ENCODE assay signal across 8 cellular contexts in genomic region chr2:46914578-46915230, GRCh38. TPM values are rescaled to one million over a fixed set of nuclear protein-coding genes. Genes with fewer than 3 reads are reported as not detected.
A peak's percentile ranks its signal among the peaks of the same experiment; 100 is the strongest.
DNase-seq lines count a peak whose midpoint lies in the region; ATAC-seq, FAIRE-seq and TF ChIP-seq lines count a peak whose summit lies in the region.

No MANE protein-coding gene starts in this region.

- intact Hi-C loops in esophagus muscularis mucosa (cut with DNase I) = loop anchor here (5.0 to 10.0 kb wide), 2 partner anchors 160 to 408 kb away; no protein-coding TSS in a partner anchor

- no peak for TF ChIP-seq POLR2A in esophagus muscularis mucosa (IDR thresholded peaks at IDR 0.05; ENCODE audit: low read depth)

- H3K4me1 ChIP-seq in esophagus muscularis mucosa = peaks cover 32 to 57% (median 47%) of the 10 kb centered on the region in 4 donors

- H3K9me3 ChIP-seq in SK-N-MC (ENCODE audit: low read depth, low read length) = no peaks in the 10 kb centered on the region
- H3K9me3 ChIP-seq in esophagus muscularis mucosa = no peaks in the 10 kb centered on the region

- H3K9ac ChIP-seq in SK-N-MC (ENCODE audit: insufficient read length) = peak overlapping the region; percentile 96

- FAIRE-seq in D721Med (lab: Jason Lieb, UNC) = no peak

- H3K27ac Mint-ChIP-seq in progenitor cell of endocrine pancreas = peak overlapping the region; percentile 88

- ATAC-seq in HG03135 (IDR thresholded peaks at IDR 0.05; ENCODE audit: unreplicated experiment) = no peak

- no peaks in the 10 kb centered on the region for H3K27me3 ChIP-seq in esophagus muscularis mucosa

- H3K4me3 ChIP-seq in GM12864 (ENCODE audit: low read depth, low read length) = peak overlapping the region; percentile 56
- H3K4me3 ChIP-seq in SK-N-MC = peak overlapping the region; percentile 99
- H3K4me3 ChIP-seq in esophagus muscularis mucosa = peak overlapping the region; percentile 90 to 100 (median 99)

- WGBS in esophagus muscularis mucosa = 38% methylated on average over 11 of the region's 11 CpGs

- no peak for TF ChIP-seq EP300 in esophagus muscularis mucosa (IDR thresholded peaks at IDR 0.05)

- no peaks in the 10 kb centered on the region for H3K27me3 Mint-ChIP-seq in progenitor cell of endocrine pancreas

- H3K4me1 Mint-ChIP-seq in progenitor cell of endocrine pancreas (ENCODE audit: low read depth) = peaks cover 27% of the 10 kb centered on the region

- H3K36me3 Mint-ChIP-seq in progenitor cell of endocrine pancreas (ENCODE audit: insufficient read depth) = peaks cover 9% of the 10 kb centered on the region

- TF ChIP-seq CTCF in GM12864 (IDR thresholded peaks at IDR 0.05; ENCODE audit: low read depth, low read length, missing control alignments) (no peak), esophagus muscularis mucosa (IDR thresholded peaks at IDR 0.05) (no peak), progenitor cell of endocrine pancreas (IDR thresholded peaks at IDR 0.05; ENCODE audit: unreplicated experiment) (no peak), D721Med (IDR thresholded peaks at IDR 0.05; ENCODE audit: insufficient read depth, missing control alignments) (no peak)

- peaks cover 21% of the 10 kb centered on the region for H3K36me3 ChIP-seq in SK-N-MC (ENCODE audit: insufficient read depth, low read length)
- H3K36me3 ChIP-seq in esophagus muscularis mucosa = peaks cover 7 to 19% (median 16%) of the 10 kb centered on the region in 4 donors

- DNase-seq in GM12864 (ENCODE audit: low read depth) = no peak
- DNase-seq in SK-N-MC (ENCODE audit: low read depth, low spot score) = no peak
- no peak for DNase-seq in esophagus muscularis mucosa (ENCODE audit: extremely low spot score)
- DNase-seq in progenitor cell of endocrine pancreas (ENCODE audit: low spot score, unreplicated experiment) = no peak
- no peak for DNase-seq in stimulated activated naive CD4-positive, alpha-beta T cell treated with Interleukin-2 at 50 U/mL for 16 hours (lab: John Stamatoyannopoulos, UW)
- no peak for DNase-seq in D721Med (ENCODE audit: insufficient read length, low spot score)
- DNase-seq in COLO829 (ENCODE audit: low spot score) = no peak

- H3K9me3 Mint-ChIP-seq in progenitor cell of endocrine pancreas (ENCODE audit: low read depth) = no peaks in the 10 kb centered on the region

- peak overlapping the region; percentile 83 for H3K4me3 Mint-ChIP-seq in progenitor cell of endocrine pancreas (ENCODE audit: low read depth)

- H3K27ac ChIP-seq in SK-N-MC (no peak overlapping the region), esophagus muscularis mucosa (replicated peaks in 1 of 4) (peak overlapping the region; percentile 95 to 99 (median 97))

RNA-seq across cellular contexts. Expression of gene MCFD2, which starts 0.9 kb away (rescaled TPM):
- 10 to 100 TPM; 61.9 to 89.5 (median 74.2) TPM for total RNA-seq in esophagus muscularis mucosa
- 72.9 and 78.3 TPM in 2 replicates for total RNA-seq in progenitor cell of endocrine pancreas

RNA-seq across cellular contexts. Expression of gene TTC7A, which starts 26.3 kb away (rescaled TPM):
- total RNA-seq in esophagus muscularis mucosa = 10 to 100 TPM; 17.1 to 38.0 (median 24.8) TPM
- total RNA-seq in progenitor cell of endocrine pancreas = 14.2 and 14.8 TPM in 2 replicates
